In the genomic region with DNA sequence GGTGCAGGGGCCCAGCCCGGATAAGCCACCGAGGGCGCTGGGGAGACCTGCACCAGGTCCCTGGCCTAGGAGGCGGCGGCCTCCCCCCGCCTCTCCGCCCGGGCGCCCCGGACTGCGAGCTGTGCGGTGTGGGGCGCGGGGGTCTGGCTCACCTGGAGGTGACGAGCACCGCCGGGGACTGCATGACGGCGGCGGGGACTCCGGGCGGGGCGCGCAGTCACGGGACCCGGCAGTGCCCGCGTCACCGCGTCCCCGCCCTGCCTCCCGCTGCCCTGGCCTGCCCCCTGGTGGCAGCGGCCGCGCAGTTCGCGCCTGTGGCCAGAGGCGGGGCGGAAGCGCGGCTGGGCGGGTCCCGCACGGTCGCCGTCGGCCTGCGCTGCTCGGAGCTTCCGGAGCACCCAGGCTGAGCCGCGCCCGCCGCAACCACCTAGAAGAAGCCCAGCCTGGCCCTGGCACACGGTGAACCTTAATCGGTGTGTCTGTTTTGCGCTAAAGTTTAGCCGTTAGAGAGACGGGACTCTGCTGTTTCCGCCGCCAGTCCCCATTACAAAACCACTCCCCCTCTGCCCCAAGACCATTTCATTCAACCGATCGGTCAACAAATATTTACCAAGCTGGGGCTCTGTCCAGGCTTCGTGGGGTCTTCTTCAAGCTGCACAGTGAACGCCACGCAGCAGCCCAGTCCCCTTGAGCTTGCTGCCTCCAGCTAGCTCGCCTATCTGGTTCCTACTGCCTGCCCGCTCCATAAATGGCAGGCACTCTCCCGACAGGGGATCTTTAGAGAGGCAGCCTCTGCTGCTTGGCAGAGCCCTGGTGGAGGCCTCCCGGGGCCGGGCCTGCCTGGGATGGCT, we compare ENCODE assay signal across 1 cellular context.
TF ChIP-seq lines count a peak whose summit lies in the region.

A gene with protein sequence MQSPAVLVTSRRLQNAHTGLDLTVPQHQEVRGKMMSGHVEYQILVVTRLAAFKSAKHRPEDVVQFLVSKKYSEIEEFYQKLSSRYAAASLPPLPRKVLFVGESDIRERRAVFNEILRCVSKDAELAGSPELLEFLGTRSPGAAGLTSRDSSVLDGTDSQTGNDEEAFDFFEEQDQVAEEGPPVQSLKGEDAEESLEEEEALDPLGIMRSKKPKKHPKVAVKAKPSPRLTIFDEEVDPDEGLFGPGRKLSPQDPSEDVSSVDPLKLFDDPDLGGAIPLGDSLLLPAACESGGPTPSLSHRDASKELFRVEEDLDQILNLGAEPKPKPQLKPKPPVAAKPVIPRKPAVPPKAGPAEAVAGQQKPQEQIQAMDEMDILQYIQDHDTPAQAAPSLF (minus strand): TSS at position 219 of the 851 bp plus-strand sequence. CDS start 35 bp downstream, at position 184.

TF ChIP-seq in HepG2, 621 proteins besides CTCF, POLR2A, EP300 and RAD21 (continued from another document and continues in another):
- TF ChIP-seq, protein P1, sequence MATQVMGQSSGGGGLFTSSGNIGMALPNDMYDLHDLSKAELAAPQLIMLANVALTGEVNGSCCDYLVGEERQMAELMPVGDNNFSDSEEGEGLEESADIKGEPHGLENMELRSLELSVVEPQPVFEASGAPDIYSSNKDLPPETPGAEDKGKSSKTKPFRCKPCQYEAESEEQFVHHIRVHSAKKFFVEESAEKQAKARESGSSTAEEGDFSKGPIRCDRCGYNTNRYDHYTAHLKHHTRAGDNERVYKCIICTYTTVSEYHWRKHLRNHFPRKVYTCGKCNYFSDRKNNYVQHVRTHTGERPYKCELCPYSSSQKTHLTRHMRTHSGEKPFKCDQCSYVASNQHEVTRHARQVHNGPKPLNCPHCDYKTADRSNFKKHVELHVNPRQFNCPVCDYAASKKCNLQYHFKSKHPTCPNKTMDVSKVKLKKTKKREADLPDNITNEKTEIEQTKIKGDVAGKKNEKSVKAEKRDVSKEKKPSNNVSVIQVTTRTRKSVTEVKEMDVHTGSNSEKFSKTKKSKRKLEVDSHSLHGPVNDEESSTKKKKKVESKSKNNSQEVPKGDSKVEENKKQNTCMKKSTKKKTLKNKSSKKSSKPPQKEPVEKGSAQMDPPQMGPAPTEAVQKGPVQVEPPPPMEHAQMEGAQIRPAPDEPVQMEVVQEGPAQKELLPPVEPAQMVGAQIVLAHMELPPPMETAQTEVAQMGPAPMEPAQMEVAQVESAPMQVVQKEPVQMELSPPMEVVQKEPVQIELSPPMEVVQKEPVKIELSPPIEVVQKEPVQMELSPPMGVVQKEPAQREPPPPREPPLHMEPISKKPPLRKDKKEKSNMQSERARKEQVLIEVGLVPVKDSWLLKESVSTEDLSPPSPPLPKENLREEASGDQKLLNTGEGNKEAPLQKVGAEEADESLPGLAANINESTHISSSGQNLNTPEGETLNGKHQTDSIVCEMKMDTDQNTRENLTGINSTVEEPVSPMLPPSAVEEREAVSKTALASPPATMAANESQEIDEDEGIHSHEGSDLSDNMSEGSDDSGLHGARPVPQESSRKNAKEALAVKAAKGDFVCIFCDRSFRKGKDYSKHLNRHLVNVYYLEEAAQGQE (IDR thresholded peaks at IDR 0.05; ENCODE audit: borderline replicate concordance in 1 of 2, low read depth in 1 of 2, low read length in 2 of 2) = 0 out of 4 replicates have a peak, but pooled peaks of 1 of the 2 experiments have one; percentile 46
- TF ChIP-seq, protein P2, sequence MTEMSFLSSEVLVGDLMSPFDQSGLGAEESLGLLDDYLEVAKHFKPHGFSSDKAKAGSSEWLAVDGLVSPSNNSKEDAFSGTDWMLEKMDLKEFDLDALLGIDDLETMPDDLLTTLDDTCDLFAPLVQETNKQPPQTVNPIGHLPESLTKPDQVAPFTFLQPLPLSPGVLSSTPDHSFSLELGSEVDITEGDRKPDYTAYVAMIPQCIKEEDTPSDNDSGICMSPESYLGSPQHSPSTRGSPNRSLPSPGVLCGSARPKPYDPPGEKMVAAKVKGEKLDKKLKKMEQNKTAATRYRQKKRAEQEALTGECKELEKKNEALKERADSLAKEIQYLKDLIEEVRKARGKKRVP (CRISPR knock-in tag; IDR thresholded peaks at IDR 0.05) = peak in 1 of 2 experiments; percentile 70; a peak in 2 of 4 replicates
- TF ChIP-seq ZSCAN25 (CRISPR knock-in tag; IDR thresholded peaks at IDR 0.05) = peak; percentile 47
- TF ChIP-seq, protein P3, sequence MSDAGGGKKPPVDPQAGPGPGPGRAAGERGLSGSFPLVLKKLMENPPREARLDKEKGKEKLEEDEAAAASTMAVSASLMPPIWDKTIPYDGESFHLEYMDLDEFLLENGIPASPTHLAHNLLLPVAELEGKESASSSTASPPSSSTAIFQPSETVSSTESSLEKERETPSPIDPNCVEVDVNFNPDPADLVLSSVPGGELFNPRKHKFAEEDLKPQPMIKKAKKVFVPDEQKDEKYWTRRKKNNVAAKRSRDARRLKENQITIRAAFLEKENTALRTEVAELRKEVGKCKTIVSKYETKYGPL (CRISPR knock-in tag; IDR thresholded peaks at IDR 0.05) = no peak; the same call in 1 of the 2 replicates
- peak; percentile 88 for TF ChIP-seq CBX1 (IDR thresholded peaks at IDR 0.05; ENCODE audit: low read depth)
- TF ChIP-seq PCBP2 (optimal IDR thresholded peaks at IDR 0.05; ENCODE audit: low read depth, low read length, poor library complexity, severe bottlenecking) = no peak
- no peak for TF ChIP-seq ZNF781 (CRISPR knock-in tag; IDR thresholded peaks at IDR 0.05; ENCODE audit: borderline replicate concordance, not compliant biosample characterization)
- no peak for TF ChIP-seq ZNF670 (CRISPR knock-in tag; IDR thresholded peaks at IDR 0.05; ENCODE audit: borderline replicate concordance)
- TF ChIP-seq THAP11 (CRISPR knock-in tag; IDR thresholded peaks at IDR 0.05) = peak; percentile 81
- no peak for TF ChIP-seq ZNF496 (CRISPR knock-in tag; IDR thresholded peaks at IDR 0.05; ENCODE audit: insufficient replicate concordance)
- TF ChIP-seq ZFX (CRISPR knock-in tag; IDR thresholded peaks at IDR 0.05; ENCODE audit: low read depth) = peak; percentile 92
- TF ChIP-seq ZNF383 (CRISPR knock-in tag; IDR thresholded peaks at IDR 0.05; ENCODE audit: borderline replicate concordance) = no peak
- TF ChIP-seq, protein P4, sequence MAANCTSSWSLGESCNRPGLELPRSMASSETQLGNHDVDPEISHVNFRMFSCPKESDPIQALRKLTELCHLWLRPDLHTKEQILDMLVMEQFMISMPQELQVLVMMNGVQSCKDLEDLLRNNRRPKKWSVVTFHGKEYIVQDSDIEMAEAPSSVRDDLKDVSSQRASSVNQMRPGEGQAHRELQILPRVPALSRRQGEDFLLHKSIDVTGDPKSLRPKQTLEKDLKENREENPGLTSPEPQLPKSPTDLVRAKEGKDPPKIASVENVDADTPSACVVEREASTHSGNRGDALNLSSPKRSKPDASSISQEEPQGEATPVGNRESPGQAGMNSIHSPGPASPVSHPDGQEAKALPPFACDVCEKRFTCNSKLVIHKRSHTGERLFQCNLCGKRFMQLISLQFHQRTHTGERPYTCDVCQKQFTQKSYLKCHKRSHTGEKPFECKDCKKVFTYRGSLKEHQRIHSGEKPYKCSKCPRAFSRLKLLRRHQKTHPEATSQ (CRISPR knock-in tag; IDR thresholded peaks at IDR 0.05; ENCODE audit: borderline replicate concordance) = peak; percentile 7; the same call in 1 of the 2 replicates
- no peak for TF ChIP-seq SRSF9 (IDR thresholded peaks at IDR 0.05; ENCODE audit: borderline replicate concordance, insufficient read depth, low read depth, low read length, poor library complexity, severe bottlenecking)
- TF ChIP-seq, protein P5, sequence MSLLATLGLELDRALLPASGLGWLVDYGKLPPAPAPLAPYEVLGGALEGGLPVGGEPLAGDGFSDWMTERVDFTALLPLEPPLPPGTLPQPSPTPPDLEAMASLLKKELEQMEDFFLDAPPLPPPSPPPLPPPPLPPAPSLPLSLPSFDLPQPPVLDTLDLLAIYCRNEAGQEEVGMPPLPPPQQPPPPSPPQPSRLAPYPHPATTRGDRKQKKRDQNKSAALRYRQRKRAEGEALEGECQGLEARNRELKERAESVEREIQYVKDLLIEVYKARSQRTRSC (CRISPR knock-in tag; IDR thresholded peaks at IDR 0.05; ENCODE audit: low read depth) = peak; percentile 94; the same call in 1 of the 2 replicates
- TF ChIP-seq DNMT3B (CRISPR knock-in tag; conservative IDR thresholded peaks at IDR 0.05) = no peak; the same call in 1 of the 2 replicates
- TF ChIP-seq, protein P6, sequence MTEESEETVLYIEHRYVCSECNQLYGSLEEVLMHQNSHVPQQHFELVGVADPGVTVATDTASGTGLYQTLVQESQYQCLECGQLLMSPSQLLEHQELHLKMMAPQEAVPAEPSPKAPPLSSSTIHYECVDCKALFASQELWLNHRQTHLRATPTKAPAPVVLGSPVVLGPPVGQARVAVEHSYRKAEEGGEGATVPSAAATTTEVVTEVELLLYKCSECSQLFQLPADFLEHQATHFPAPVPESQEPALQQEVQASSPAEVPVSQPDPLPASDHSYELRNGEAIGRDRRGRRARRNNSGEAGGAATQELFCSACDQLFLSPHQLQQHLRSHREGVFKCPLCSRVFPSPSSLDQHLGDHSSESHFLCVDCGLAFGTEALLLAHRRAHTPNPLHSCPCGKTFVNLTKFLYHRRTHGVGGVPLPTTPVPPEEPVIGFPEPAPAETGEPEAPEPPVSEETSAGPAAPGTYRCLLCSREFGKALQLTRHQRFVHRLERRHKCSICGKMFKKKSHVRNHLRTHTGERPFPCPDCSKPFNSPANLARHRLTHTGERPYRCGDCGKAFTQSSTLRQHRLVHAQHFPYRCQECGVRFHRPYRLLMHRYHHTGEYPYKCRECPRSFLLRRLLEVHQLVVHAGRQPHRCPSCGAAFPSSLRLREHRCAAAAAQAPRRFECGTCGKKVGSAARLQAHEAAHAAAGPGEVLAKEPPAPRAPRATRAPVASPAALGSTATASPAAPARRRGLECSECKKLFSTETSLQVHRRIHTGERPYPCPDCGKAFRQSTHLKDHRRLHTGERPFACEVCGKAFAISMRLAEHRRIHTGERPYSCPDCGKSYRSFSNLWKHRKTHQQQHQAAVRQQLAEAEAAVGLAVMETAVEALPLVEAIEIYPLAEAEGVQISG (CRISPR knock-in tag; IDR thresholded peaks at IDR 0.05) = peak; percentile 91
- TF ChIP-seq NCOR1 (IDR thresholded peaks at IDR 0.05; ENCODE audit: borderline replicate concordance, low read length) = no peak
- peak; percentile 85; the same call in 1 of the 2 replicates for TF ChIP-seq ZNF773 (CRISPR knock-in tag; IDR thresholded peaks at IDR 0.05; ENCODE audit: borderline replicate concordance)
- no peak for TF ChIP-seq SMARCC2 (IDR thresholded peaks at IDR 0.05)
- TF ChIP-seq HNRNPL (IDR thresholded peaks at IDR 0.05; ENCODE audit: low read depth, low read length) = peak; percentile 72; the same call in 1 of the 2 replicates
- TF ChIP-seq SIN3A (IDR thresholded peaks at IDR 0.05; ENCODE audit: borderline replicate concordance, low read depth, low read length) = peak; percentile 60; the same call in 1 of the 2 replicates
- TF ChIP-seq RORA (CRISPR knock-in tag; IDR thresholded peaks at IDR 0.05) = no peak
- TF ChIP-seq ETV5 (CRISPR knock-in tag; IDR thresholded peaks at IDR 0.05; ENCODE audit: borderline replicate concordance) = peak; percentile 92
- TF ChIP-seq ZNF350 (CRISPR knock-in tag; IDR thresholded peaks at IDR 0.05; ENCODE audit: borderline replicate concordance, low read depth) = peak; percentile 39; the same call in 1 of the 2 replicates
- TF ChIP-seq ZNF138 (CRISPR knock-in tag; IDR thresholded peaks at IDR 0.05; ENCODE audit: low read depth) = peak; percentile 52; the same call in 1 of the 2 replicates
- 0 out of 2 replicates have a peak, but pooled peaks have one; percentile 85 for TF ChIP-seq ZNF343 (CRISPR knock-in tag; IDR thresholded peaks at IDR 0.05)
- peak; percentile 15 for TF ChIP-seq ARID2 (CRISPR knock-in tag; IDR thresholded peaks at IDR 0.05; ENCODE audit: borderline replicate concordance)
- TF ChIP-seq MXD4 (CRISPR knock-in tag; IDR thresholded peaks at IDR 0.05) = peak; percentile 70; the same call in 1 of the 2 replicates
- TF ChIP-seq CBX5 (CRISPR knock-in tag; IDR thresholded peaks at IDR 0.05; ENCODE audit: borderline replicate concordance) = no peak
- no peak for TF ChIP-seq NFIC (IDR thresholded peaks at IDR 0.05; ENCODE audit: low read length)
- no peak; the same call in 1 of the 2 replicates for TF ChIP-seq FOSL2 (CRISPR knock-in tag; IDR thresholded peaks at IDR 0.05)
- TF ChIP-seq, protein P7, sequence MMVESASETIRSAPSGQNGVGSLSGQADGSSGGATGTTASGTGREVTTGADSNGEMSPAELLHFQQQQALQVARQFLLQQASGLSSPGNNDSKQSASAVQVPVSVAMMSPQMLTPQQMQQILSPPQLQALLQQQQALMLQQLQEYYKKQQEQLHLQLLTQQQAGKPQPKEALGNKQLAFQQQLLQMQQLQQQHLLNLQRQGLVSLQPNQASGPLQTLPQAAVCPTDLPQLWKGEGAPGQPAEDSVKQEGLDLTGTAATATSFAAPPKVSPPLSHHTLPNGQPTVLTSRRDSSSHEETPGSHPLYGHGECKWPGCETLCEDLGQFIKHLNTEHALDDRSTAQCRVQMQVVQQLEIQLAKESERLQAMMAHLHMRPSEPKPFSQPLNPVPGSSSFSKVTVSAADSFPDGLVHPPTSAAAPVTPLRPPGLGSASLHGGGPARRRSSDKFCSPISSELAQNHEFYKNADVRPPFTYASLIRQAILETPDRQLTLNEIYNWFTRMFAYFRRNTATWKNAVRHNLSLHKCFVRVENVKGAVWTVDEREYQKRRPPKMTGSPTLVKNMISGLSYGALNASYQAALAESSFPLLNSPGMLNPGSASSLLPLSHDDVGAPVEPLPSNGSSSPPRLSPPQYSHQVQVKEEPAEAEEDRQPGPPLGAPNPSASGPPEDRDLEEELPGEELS (CRISPR knock-in tag; IDR thresholded peaks at IDR 0.05) = no peak; the same call in 1 of the 2 replicates
- peak; percentile 96; the same call in 1 of the 2 replicates for TF ChIP-seq ZNF816 (CRISPR knock-in tag; IDR thresholded peaks at IDR 0.05; ENCODE audit: borderline replicate concordance)
- TF ChIP-seq, protein P8, sequence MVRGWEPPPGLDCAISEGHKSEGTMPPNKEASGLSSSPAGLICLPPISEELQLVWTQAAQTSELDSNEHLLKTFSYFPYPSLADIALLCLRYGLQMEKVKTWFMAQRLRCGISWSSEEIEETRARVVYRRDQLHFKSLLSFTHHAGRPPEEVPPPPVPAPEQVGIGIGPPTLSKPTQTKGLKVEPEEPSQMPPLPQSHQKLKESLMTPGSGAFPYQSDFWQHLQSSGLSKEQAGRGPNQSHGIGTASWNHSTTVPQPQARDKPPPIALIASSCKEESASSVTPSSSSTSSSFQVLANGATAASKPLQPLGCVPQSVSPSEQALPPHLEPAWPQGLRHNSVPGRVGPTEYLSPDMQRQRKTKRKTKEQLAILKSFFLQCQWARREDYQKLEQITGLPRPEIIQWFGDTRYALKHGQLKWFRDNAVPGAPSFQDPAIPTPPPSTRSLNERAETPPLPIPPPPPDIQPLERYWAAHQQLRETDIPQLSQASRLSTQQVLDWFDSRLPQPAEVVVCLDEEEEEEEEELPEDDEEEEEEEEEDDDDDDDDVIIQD (CRISPR knock-in tag; IDR thresholded peaks at IDR 0.05; ENCODE audit: low read depth) = no peak; the same call in 1 of the 2 replicates
- no peak for TF ChIP-seq ZKSCAN5 (CRISPR knock-in tag; IDR thresholded peaks at IDR 0.05)
- TF ChIP-seq, protein P9, sequence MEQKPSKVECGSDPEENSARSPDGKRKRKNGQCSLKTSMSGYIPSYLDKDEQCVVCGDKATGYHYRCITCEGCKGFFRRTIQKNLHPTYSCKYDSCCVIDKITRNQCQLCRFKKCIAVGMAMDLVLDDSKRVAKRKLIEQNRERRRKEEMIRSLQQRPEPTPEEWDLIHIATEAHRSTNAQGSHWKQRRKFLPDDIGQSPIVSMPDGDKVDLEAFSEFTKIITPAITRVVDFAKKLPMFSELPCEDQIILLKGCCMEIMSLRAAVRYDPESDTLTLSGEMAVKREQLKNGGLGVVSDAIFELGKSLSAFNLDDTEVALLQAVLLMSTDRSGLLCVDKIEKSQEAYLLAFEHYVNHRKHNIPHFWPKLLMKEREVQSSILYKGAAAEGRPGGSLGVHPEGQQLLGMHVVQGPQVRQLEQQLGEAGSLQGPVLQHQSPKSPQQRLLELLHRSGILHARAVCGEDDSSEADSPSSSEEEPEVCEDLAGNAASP (CRISPR knock-in tag; IDR thresholded peaks at IDR 0.05; ENCODE audit: borderline replicate concordance) = no peak; the same call in 1 of the 2 replicates
